In genomic region chr6:141677598-141678211, GRCh38 we compare ENCODE assay signal across 8 cellular contexts.
DNase-seq lines count a peak whose midpoint lies in the region; ATAC-seq, FAIRE-seq and TF ChIP-seq lines count a peak whose summit lies in the region.

No MANE protein-coding gene starts in this region.

- peak; percentile 59 for FAIRE-seq in GM18507 (lab: Jason Lieb, UNC)
- FAIRE-seq in HTR-8/SVneo (lab: Jason Lieb, UNC) = no peak

- DNase-seq in AG09309 (ENCODE audit: low read depth) = no peak
- no peak for DNase-seq in GM18507 (ENCODE audit: extremely low spot score, insufficient read length, low read depth)
- peak; percentile 42 for DNase-seq in HT1080 (ENCODE audit: low read depth)
- peak; percentile 51 for DNase-seq in SKM-1 (lab: John Stamatoyannopoulos, UW; ENCODE audit: unreplicated experiment)
- DNase-seq in hepatic stellate cell (ENCODE audit: low spot score) = peak; percentile 2
- DNase-seq in HTR-8/SVneo (ENCODE audit: insufficient read length, low spot score) = no peak
- DNase-seq in amygdala (lab: John Stamatoyannopoulos, UW) = no peak

- no peak for ATAC-seq in GM19023 (IDR thresholded peaks at IDR 0.05; ENCODE audit: unreplicated experiment)

- H3K4me3 ChIP-seq in AG09309 (ENCODE audit: control insufficient read depth, low read depth, low read length) = no peak overlapping the region

- peak; percentile 74 for TF ChIP-seq CTCF in AG09309 (IDR thresholded peaks at IDR 0.05; ENCODE audit: control insufficient read depth, insufficient read depth, low read depth, low read length, missing control alignments)

Comparison
In these comparisons a context has a peak if more than half of its experiments do, and no peak if none do; other contexts are left out.
1. DNase-seq: peak in HT1080 (single experiment), SKM-1 (single experiment) and hepatic stellate cell (single experiment); none in AG09309 (single experiment), GM18507 (single experiment), HTR-8/SVneo (single experiment) and amygdala (0 of 56).